31 cellular contexts compared by ENCODE assay signal in genomic region chr7:90213521-90213920, GRCh38. TPM values are rescaled to one million over a fixed set of nuclear protein-coding genes. Genes with fewer than 3 reads are reported as not detected.
DNase-seq lines count a peak whose midpoint lies in the region; ATAC-seq and TF ChIP-seq lines count a peak whose summit lies in the region.
"Had no signal": no experiment of that assay in that cellular context is flagged by ENCODE, and none has a peak within 500 bp of the region (broad histone marks: within the 10 kb centered on the region; RNA-seq: fewer than 3 reads in every experiment).

No MANE protein-coding gene starts in this region.

- H3K36me3 ChIP-seq in HCT116 (ENCODE audit: control insufficient read depth in 1 of 2, insufficient read depth in 2 of 2, low read length in 2 of 2), result no peaks in the 10 kb centered on the region
- no peaks in the 10 kb centered on the region for H3K36me3 ChIP-seq in adipocyte (ENCODE audit: control insufficient read depth, insufficient read depth, low read length, severe bottlenecking)
- no peaks in the 10 kb centered on the region for H3K36me3 ChIP-seq in lower lobe of right lung
- H3K36me3 ChIP-seq in upper lobe of right lung, result no peaks in the 10 kb centered on the region
- no peaks in the 10 kb centered on the region for H3K36me3 ChIP-seq in smooth muscle cell (ENCODE audit: low read depth)
- H3K36me3 ChIP-seq in thyroid gland, result no peaks in the 10 kb centered on the region
- H3K36me3 ChIP-seq: gastrocnemius medialis had no signal

- H2AFZ ChIP-seq in HCT116 (ENCODE audit: low read depth, low read length, poor library complexity, severe bottlenecking), result no peak overlapping the region
- no peak overlapping the region for H2AFZ ChIP-seq in smooth muscle cell (ENCODE audit: low read depth)

- no peak for TF ChIP-seq CTCF in HCT116 (IDR thresholded peaks at IDR 0.05 in 2 of 3, conservative IDR thresholded peaks at IDR 0.05 in 1 of 3; ENCODE audit: borderline replicate concordance in 1 of 3, insufficient read depth in 1 of 3, low read depth in 2 of 3, low read length in 2 of 3)
- TF ChIP-seq CTCF in lower lobe of right lung (IDR thresholded peaks at IDR 0.05), result no peak
- TF ChIP-seq CTCF in upper lobe of right lung (IDR thresholded peaks at IDR 0.05), result no peak
- TF ChIP-seq CTCF in smooth muscle cell (IDR thresholded peaks at IDR 0.05; ENCODE audit: borderline replicate concordance, insufficient read depth, poor library complexity, severe bottlenecking), result no peak
- no peak for TF ChIP-seq CTCF in thyroid gland (IDR thresholded peaks at IDR 0.05)

- H3K9me2 ChIP-seq in HCT116 (ENCODE audit: insufficient read depth), result no peaks in the 10 kb centered on the region

- intact Hi-C loops in HCT116 (cut with micrococcal nuclease) (loop anchor here (5.0 kb wide), 1 partner anchor 56 kb away; no protein-coding TSS in a partner anchor), lower lobe of right lung (cut with DNase I) (no loop called here), upper lobe of right lung (cut with DNase I) (no loop called here), thyroid gland (cut with DNase I) (no loop called here), left ventricle myocardium superior (cut with micrococcal nuclease) (no loop called here)

- RAD21 ChIA-PET in HCT116 (lab: Charles Lee; ENCODE audit: low non-redundant PET in 1 of 2, low total read pairs in 2 of 2, uncharacterized antibody in 2 of 2, unreplicated experiment in 2 of 2), result no interaction called here

- H3K4me2 ChIP-seq in HCT116 (ENCODE audit: low read length), result peak overlapping the region; percentile 97; the same call in 1 of the 2 replicates
- H3K4me2 ChIP-seq in smooth muscle cell, result no peak overlapping the region

- peaks cover 4% of the 10 kb centered on the region for H3F3A ChIP-seq in smooth muscle cell (ENCODE audit: low read depth)

- WGBS in smooth muscle cell (ENCODE audit: low lambda C conversion rate), result 62% methylated on average over 2 of the region's 2 CpGs
- WGBS in thyroid gland, 2 donors, result 80 to 86% methylated on average over 2 of the region's 2 CpGs

- no peak overlapping the region for H3K9ac ChIP-seq in HCT116 (ENCODE audit: low read length)
- H3K9ac ChIP-seq in adipocyte (ENCODE audit: low read length), result peak overlapping the region; percentile 65
- no peak overlapping the region for H3K9ac ChIP-seq in smooth muscle cell (ENCODE audit: low read depth)

- TF ChIP-seq RAD21 in HCT116 (IDR thresholded peaks at IDR 0.05; ENCODE audit: low read depth), result no peak

- H3K4me3 ChIP-seq in HCT116 (replicated peaks in 1 of 2; ENCODE audit: low read depth in 1 of 2, low read length in 2 of 2) (no peak overlapping the region), adipocyte (ENCODE audit: low read length) (peak overlapping the region; percentile 87), lower lobe of right lung (peak overlapping the region; percentile 62), upper lobe of right lung (peak overlapping the region; percentile 61), smooth muscle cell (no peak overlapping the region), thyroid gland (replicated peaks in 1 of 3) (no peak overlapping the region)
- H3K4me3 ChIP-seq: gastrocnemius medialis, PC-9 had no signal

- no peak overlapping the region for H3K27ac ChIP-seq in HCT116 (ENCODE audit: low read depth, low read length)
- no peak overlapping the region for H3K27ac ChIP-seq in lower lobe of right lung
- no peak overlapping the region for H3K27ac ChIP-seq in upper lobe of right lung
- H3K27ac ChIP-seq in smooth muscle cell (ENCODE audit: low read depth), result no peak overlapping the region
- H3K27ac ChIP-seq in thyroid gland, result no peak overlapping the region
- H3K27ac ChIP-seq: gastrocnemius medialis, PC-9 had no signal

- no peaks in the 10 kb centered on the region for H3K27me3 ChIP-seq in HCT116 (ENCODE audit: insufficient read depth, low read length)
- H3K27me3 ChIP-seq in adipocyte (replicated peaks; ENCODE audit: control insufficient read depth, insufficient read depth, low read length), result no peaks in the 10 kb centered on the region
- H3K27me3 ChIP-seq in lower lobe of right lung (ENCODE audit: low read depth), result peaks cover 11% of the 10 kb centered on the region
- peaks cover 16% of the 10 kb centered on the region for H3K27me3 ChIP-seq in upper lobe of right lung
- H3K27me3 ChIP-seq in smooth muscle cell (ENCODE audit: low read depth), result peaks cover 7% of the 10 kb centered on the region
- H3K27me3 ChIP-seq in thyroid gland, result no peaks in the 10 kb centered on the region
- H3K27me3 ChIP-seq: gastrocnemius medialis had no signal

- no TSS peak for BruUV-seq in HCT116 (replicated peaks; lab: Mats Ljungman, UMichigan)

- CTCF ChIA-PET in HCT116 (lab: Charles Lee), result no interaction called here

- H3K4me1 ChIP-seq in HCT116 (ENCODE audit: control insufficient read depth in 1 of 2, insufficient read depth in 2 of 2, low read length in 2 of 2) (peaks cover 9 to 22% of the 10 kb centered on the region in 2 experiments), adipocyte (ENCODE audit: control insufficient read depth, insufficient read depth, low read length) (peaks cover 53% of the 10 kb centered on the region), lower lobe of right lung (peaks cover 7% of the 10 kb centered on the region), upper lobe of right lung (no peaks in the 10 kb centered on the region), smooth muscle cell (ENCODE audit: low read depth) (peaks cover 5% of the 10 kb centered on the region), thyroid gland (peaks cover 0 to 4% of the 10 kb centered on the region in 2 donors)
- H3K4me1 ChIP-seq: gastrocnemius medialis had no signal

- H4K20me1 ChIP-seq in HCT116 (ENCODE audit: insufficient read depth), result no peaks in the 10 kb centered on the region
- H4K20me1 ChIP-seq in smooth muscle cell (ENCODE audit: low read depth), result no peaks in the 10 kb centered on the region

- H3K79me2 ChIP-seq in HCT116 (ENCODE audit: insufficient read depth, low read length), result peaks cover 8% of the 10 kb centered on the region; the same call in 1 of the 2 replicates
- no peaks in the 10 kb centered on the region for H3K79me2 ChIP-seq in smooth muscle cell (ENCODE audit: low read depth)

- TF ChIP-seq POLR2A in HCT116 (IDR thresholded peaks at IDR 0.05; ENCODE audit: borderline replicate concordance, extremely low read depth, insufficient read depth, insufficient read length) (no peak), thyroid gland (IDR thresholded peaks at IDR 0.05) (no peak)

- no peak for DNase-seq in HCT116 (ENCODE audit: low read depth, low spot score)
- DNase-seq in adipocyte (ENCODE audit: low read depth), result no peak
- no peak for DNase-seq in lower lobe of right lung
- DNase-seq in upper lobe of right lung, result no peak
- DNase-seq in smooth muscle cell (lab: John Stamatoyannopoulos, UW; ENCODE audit: unreplicated experiment), result no peak
- DNase-seq in thyroid gland, result no peak
- DNase-seq in left ventricle myocardium superior, result no peak
- DNase-seq: activated CD4-positive, alpha-beta memory T cell treated with anti-CD3 and anti-CD28 coated beads for 36 hours; activated CD4-positive, alpha-beta T cell treated with anti-CD3 and anti-CD28 coated beads for 1 hour; activated CD8-positive, alpha-beta memory T cell treated with anti-CD3 and anti-CD28 coated beads, Interleukin-2, amount 50 U/mL, for 48 hours; activated naive CD4-positive, alpha-beta T cell treated with anti-CD3 and anti-CD28 coated beads, Interleukin-2, amount 10 ng/mL, durations not matched to agents 7 days and 5 days; AML-193; CD4-positive, alpha-beta T cell; cerebellar nuclear complex; dermis blood vessel endothelial cell; DND-41; gastrocnemius medialis; GF-D8; hippocampal formation; immature natural killer cell; mesendoderm; NCI-H1105; NCI-H187 treated with DMSO at 0.1 percent for 48 hours; NCI-H226; NCI-H526 treated with DMSO at 0.1 percent for 48 hours; NK-92 treated with Interleukin-12 subunit alpha and Interleukin-12 subunit beta, amount 100 ng/mL, for 24 hours; PC-9; stimulated activated CD4-positive, alpha-beta T cell treated with anti-CD3 and anti-CD28 coated beads, Interleukin-15, amount 100 ng/mL, for 24 hours; stimulated activated CD4-positive, alpha-beta T cell treated with anti-CD3 and anti-CD28 coated beads, Interleukin-4, amount 100 ng/mL, for 4 hours; T-helper 2 cell; trophoblast cell had no signal

- H3K9me3 ChIP-seq in HCT116 (ENCODE audit: control insufficient read depth in 1 of 2, insufficient read depth in 1 of 2, low read depth in 1 of 2, low read length in 2 of 2) (no peaks in the 10 kb centered on the region), adipocyte (ENCODE audit: control insufficient read depth, low read length) (no peaks in the 10 kb centered on the region), lower lobe of right lung (no peaks in the 10 kb centered on the region), upper lobe of right lung (no peaks in the 10 kb centered on the region), smooth muscle cell (replicated peaks; ENCODE audit: low read depth) (no peaks in the 10 kb centered on the region), thyroid gland (no peaks in the 10 kb centered on the region)
- H3K9me3 ChIP-seq: gastrocnemius medialis had no signal

- ATAC-seq in HCT116 (no peak), lower lobe of right lung (no peak), upper lobe of right lung (no peak), left ventricle myocardium superior (no peak)
- ATAC-seq: gastrocnemius medialis had no signal

- POLR2A ChIA-PET in HCT116 (lab: Charles Lee), result no interaction called here

TF ChIP-seq in HCT116, 20 proteins besides CTCF, POLR2A, EP300 and RAD21 (continues in another document):
- TF ChIP-seq YY1 (IDR thresholded peaks at IDR 0.05; ENCODE audit: extremely low read depth, insufficient replicate concordance, low read depth, low read length), result no peak

RNA-seq across cellular contexts. Expression of gene STEAP2, which starts 2.0 kb away (rescaled TPM):
- total RNA-seq in HCT116 (2021; ENCODE audit: unreplicated experiment) (13.4 TPM), lower lobe of right lung (13.4 TPM), upper lobe of right lung (11.5 TPM), smooth muscle cell (0.58 and 1.0 TPM in 2 replicates), thyroid gland (10 to 100 TPM; 11.9 to 34.3 (median 27.4) TPM), left ventricle myocardium superior (15.1 TPM)
- 2.7 and 4.9 TPM in 2 replicates for polyA plus RNA-seq in HCT116 (2012)
- polyA plus RNA-seq in smooth muscle cell, result 0.28 TPM in 1 of 2 replicates, not detected in the other
- total RNA-seq: activated CD4-positive, alpha-beta memory T cell treated with anti-CD3 and anti-CD28 coated beads for 36 hours; CD4-positive, alpha-beta T cell had no signal
- polyA plus RNA-seq: immature natural killer cell had no signal

RNA-seq across cellular contexts. Expression of gene CFAP69, which starts 31.5 kb away (rescaled TPM):
- total RNA-seq in HCT116 (2021; ENCODE audit: unreplicated experiment) (4.1 TPM), lower lobe of right lung (8.4 TPM), upper lobe of right lung (3.0 TPM), smooth muscle cell (2.6 and 8.7 TPM in 2 replicates), thyroid gland (10 to 100 TPM; 12.6 to 73.8 (median 32.5) TPM), left ventricle myocardium superior (4.2 TPM)
- 1.5 and 1.6 TPM in 2 replicates for polyA plus RNA-seq in HCT116 (2012)
- polyA plus RNA-seq in smooth muscle cell, result 0.97 TPM in 1 of 2 replicates, not detected in the other
- total RNA-seq: CD4-positive, alpha-beta T cell had no signal
- polyA plus RNA-seq: immature natural killer cell had no signal

RNA-seq across cellular contexts. Expression of gene STEAP1, which starts 59.3 kb away (rescaled TPM):
- total RNA-seq in HCT116 (2021; ENCODE audit: unreplicated experiment) (18.8 TPM), lower lobe of right lung (8.2 TPM), upper lobe of right lung (5.7 TPM), smooth muscle cell (2.1 and 6.9 TPM in 2 replicates), thyroid gland (10 to 100 TPM in 1 of 4 donors, 1 to 10 TPM in 3; 1.4 to 27.5 (median 7.3) TPM), left ventricle myocardium superior (1.5 TPM)
- polyA plus RNA-seq in HCT116 (2012), result 8.4 and 15.2 TPM in 2 replicates
- 0.48 and 0.93 TPM in 2 replicates for polyA plus RNA-seq in smooth muscle cell
- total RNA-seq: CD4-positive, alpha-beta T cell had no signal
- polyA plus RNA-seq: immature natural killer cell had no signal

Comparison
In these comparisons a context has a peak if more than half of its experiments do, and no peak if none do; other contexts are left out.
1. H3K4me3 ChIP-seq: peak in adipocyte (single experiment), lower lobe of right lung (single experiment) and upper lobe of right lung (single experiment); none in HCT116 (0 of 2), smooth muscle cell (single experiment) and thyroid gland (0 of 3).